Comparison of ENCODE assay signal across 10 cellular contexts in the genomic region with DNA sequence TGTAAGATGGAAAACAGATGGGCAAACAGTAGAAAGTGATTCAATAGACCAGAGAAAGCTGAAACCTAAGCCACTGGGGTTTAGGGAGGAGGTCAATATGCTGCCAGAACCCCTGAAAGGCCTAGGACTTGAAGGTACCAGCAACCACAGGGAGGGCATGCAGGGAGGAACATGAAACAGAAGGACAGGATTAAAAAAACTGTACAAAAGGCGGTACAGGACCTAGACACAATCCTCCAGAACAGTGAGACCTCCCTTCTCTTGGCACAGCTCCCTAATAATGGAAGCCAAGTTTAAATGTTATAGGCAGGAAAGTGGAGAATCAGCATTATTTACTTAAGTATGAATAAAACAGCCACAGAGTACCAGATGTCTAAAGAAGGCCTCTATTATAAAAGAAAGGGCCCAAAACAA.
DNase-seq lines count a peak whose midpoint lies in the region; ATAC-seq and TF ChIP-seq lines count a peak whose summit lies in the region.
"Had no signal": no experiment of that assay in that cellular context is flagged by ENCODE, and none has a peak within 500 bp of the region (broad histone marks: within the 10 kb centered on the region; RNA-seq: fewer than 3 reads in every experiment).

No MANE protein-coding gene starts in this region.

- H3K27ac ChIP-seq in layer of hippocampus (ENCODE audit: low read depth, low read length): peak overlapping the region; percentile 89
- H3K27ac ChIP-seq: foreskin keratinocyte had no signal

- no peaks in the 10 kb centered on the region for H3K27me3 ChIP-seq in layer of hippocampus (ENCODE audit: control insufficient read depth, insufficient read depth, low read length)
- H3K27me3 ChIP-seq: foreskin keratinocyte had no signal

- in situ Hi-C loops in astrocyte of the cerebellum (cut with HindIII; ENCODE audit: low sequenced_read_pairs): no loop called here

- no peak for TF ChIP-seq CTCF in astrocyte of the cerebellum (IDR thresholded peaks at IDR 0.05; ENCODE audit: low read depth, low read length, missing control alignments)

- ATAC-seq in HG02884 (IDR thresholded peaks at IDR 0.05; ENCODE audit: unreplicated experiment): no peak
- ATAC-seq in GM21390 (IDR thresholded peaks at IDR 0.05; ENCODE audit: unreplicated experiment): no peak
- no peak for ATAC-seq in GM21526 (IDR thresholded peaks at IDR 0.05; ENCODE audit: low FRiP score, unreplicated experiment)
- ATAC-seq: foreskin keratinocyte had no signal

- H3K4me3 ChIP-seq in astrocyte of the cerebellum (ENCODE audit: low read depth, low read length): no peak overlapping the region

- DNase-seq in AG20443 (ENCODE audit: low spot score): peak; percentile 33
- DNase-seq in NCI-H1417 treated with DMSO at 0.1 percent for 48 hours (lab: John Stamatoyannopoulos, UW): peak; percentile 4
- DNase-seq in astrocyte of the cerebellum (ENCODE audit: low read depth): peak; percentile 22
- DNase-seq in stimulated activated CD4-positive, alpha-beta T cell treated with anti-CD3 and anti-CD28 coated beads, Interleukin-4, amount 100 ng/mL, for 1 hour: no peak
- DNase-seq: activated naive CD4-positive, alpha-beta T cell treated with anti-CD3 and anti-CD28 coated beads for 36 hours; foreskin keratinocyte had no signal
